4 cellular contexts compared by ENCODE assay signal in the genomic region with DNA sequence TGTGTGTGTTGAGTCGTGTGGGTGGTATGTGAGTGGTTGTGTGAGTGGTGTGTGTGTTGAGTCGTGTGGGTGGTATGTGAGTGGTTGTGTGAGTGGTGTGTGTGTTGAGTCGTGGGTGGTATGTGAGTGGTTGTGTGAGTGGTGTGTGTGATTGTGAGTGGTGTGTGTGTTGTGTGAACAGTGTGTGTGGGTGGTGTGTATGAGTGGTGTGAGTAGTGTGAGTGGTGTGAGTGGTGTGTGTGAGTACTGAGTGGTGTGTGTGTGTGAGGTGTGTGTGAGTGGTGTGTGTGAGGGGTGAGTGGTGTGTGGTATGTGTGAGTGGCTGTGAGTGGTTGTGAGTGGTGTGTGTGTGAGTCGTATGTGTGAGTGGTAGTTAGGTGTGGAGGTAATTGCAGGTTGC. TPM values are rescaled to one million over a fixed set of nuclear protein-coding genes. Genes with fewer than 3 reads are reported as not detected.
"Had no signal": no experiment of that assay in that cellular context is flagged by ENCODE, and none has a peak within 500 bp of the region (broad histone marks: within the 10 kb centered on the region; RNA-seq: fewer than 3 reads in every experiment).

No MANE protein-coding gene starts in this region.

RNA-seq across cellular contexts. Expression of a gene that starts 17.5 kb away (rescaled TPM):
- total RNA-seq: activated T-helper 1 cell treated with anti-CD3 and anti-CD28 coated beads, Interleukin-12 subunit alpha, Interleukin-12 subunit beta, Interleukin-2, Interleukin-4 antibody, amounts not matched to agents 30 ng/mL and 10 ng/mL and 1 ng/mL, durations not matched to agents 14 hours and 24 hours and 36 hours; esophagus mucosa had no signal

RNA-seq across cellular contexts. Expression of a gene that starts 38.2 kb away (rescaled TPM):
- total RNA-seq: ascending aorta had no signal
- polyA plus RNA-seq: foreskin keratinocyte had no signal
